ENCODE assay signal across 22 cellular contexts in genomic region chr5:92637247-92637646, GRCh38.
"Had no signal": no experiment of that assay in that cellular context is flagged by ENCODE, and none has a peak within 500 bp of the region (broad histone marks: within the 10 kb centered on the region; RNA-seq: fewer than 3 reads in every experiment).

No MANE protein-coding gene starts in this region.

- H3K27me3 Mint-ChIP-seq: central memory CD8-positive, alpha-beta T cell; memory B cell; natural killer cell treated with Interleukin-12 subunit alpha and Interleukin-12 subunit beta and Interleukin-15 and Interleukin-18, amount 100 ng/mL, for 72 hours; stimulated activated naive B cell treated with anti-CD40 and anti-IgM and Interleukin-4, amounts not matched to agents 10 μg/mL and 1 μg/mL and 100 μg/mL, for 72 hours; stimulated activated naive CD8-positive, alpha-beta T cell treated with anti-CD3 and anti-CD28 coated beads, Interleukin-15, amount 100 ng/mL, for 72 hours had no signal

- H3K9me3 Mint-ChIP-seq: mesothelial cell of epicardium; stimulated activated naive B cell treated with anti-CD40 and anti-IgM and Interleukin-4, amounts not matched to agents 10 μg/mL and 1 μg/mL and 100 μg/mL, for 72 hours; stimulated activated naive CD8-positive, alpha-beta T cell treated with anti-CD3 and anti-CD28 coated beads, Interleukin-15, amount 100 ng/mL, for 72 hours had no signal

- H3K9me3 ChIP-seq: gastroesophageal sphincter, left lung, lower lobe of right lung, thoracic aorta had no signal

- H3K27ac Mint-ChIP-seq: memory B cell; mesothelial cell of epicardium; natural killer cell treated with Interleukin-12 subunit alpha and Interleukin-12 subunit beta and Interleukin-15 and Interleukin-18, amount 100 ng/mL, for 72 hours; stimulated activated naive B cell treated with anti-CD40 and anti-IgM and Interleukin-4, amounts not matched to agents 10 μg/mL and 1 μg/mL and 100 μg/mL, for 72 hours; stimulated activated naive CD8-positive, alpha-beta T cell treated with anti-CD3 and anti-CD28 coated beads, Interleukin-15, amount 100 ng/mL, for 72 hours had no signal

- H3K4me3 ChIP-seq: dorsolateral prefrontal cortex, gastroesophageal sphincter, left lung, lower lobe of right lung, thoracic aorta had no signal

- H3K27me3 ChIP-seq: dorsolateral prefrontal cortex, gastroesophageal sphincter, left lung had no signal

- H3K36me3 Mint-ChIP-seq: memory B cell; mesothelial cell of epicardium; stimulated activated naive B cell treated with anti-CD40 and anti-IgM and Interleukin-4, amounts not matched to agents 10 μg/mL and 1 μg/mL and 100 μg/mL, for 72 hours had no signal

- H3K4me1 ChIP-seq: left lung had no signal

- DNase-seq: cortex of kidney; dorsolateral prefrontal cortex; effector CD8-positive, alpha-beta T cell; head of caudate nucleus; hippocampal formation; islet precursor cell; left lung; lower lobe of right lung; posterior cingulate gyrus; stimulated activated CD4-positive, alpha-beta T cell treated with anti-CD3 and anti-CD28 coated beads, Interleukin-2, amount 100 ng/mL, for 24 hours; stimulated activated CD4-positive, alpha-beta T cell treated with anti-CD3 and anti-CD28 coated beads, Interleukin-4, amount 100 ng/mL, for 4 hours; stimulated activated naive B cell treated with anti-CD40 and anti-IgM and Interleukin-4, amounts not matched to agents 10 μg/mL and 1 μg/mL and 100 μg/mL, for 72 hours; stimulated activated naive CD8-positive, alpha-beta T cell treated with anti-CD3 and anti-CD28 coated beads, Interleukin-15, amount 100 ng/mL, for 72 hours; trophoblast cell had no signal

- H3K27ac ChIP-seq: dorsolateral prefrontal cortex, gastroesophageal sphincter, left lung, lower lobe of right lung, thoracic aorta had no signal

- H3K4me3 Mint-ChIP-seq: central memory CD8-positive, alpha-beta T cell; memory B cell; mesothelial cell of epicardium; natural killer cell treated with Interleukin-12 subunit alpha and Interleukin-12 subunit beta and Interleukin-15 and Interleukin-18, amount 100 ng/mL, for 72 hours; stimulated activated naive B cell treated with anti-CD40 and anti-IgM and Interleukin-4, amounts not matched to agents 10 μg/mL and 1 μg/mL and 100 μg/mL, for 72 hours; stimulated activated naive CD8-positive, alpha-beta T cell treated with anti-CD3 and anti-CD28 coated beads, Interleukin-15, amount 100 ng/mL, for 72 hours had no signal

- H3K36me3 ChIP-seq: gastroesophageal sphincter, left lung, lower lobe of right lung, thoracic aorta had no signal

- ATAC-seq: esophagus mucosa; gastroesophageal sphincter; left lung; lower lobe of right lung; natural killer cell treated with Interleukin-12 subunit alpha and Interleukin-12 subunit beta and Interleukin-15 and Interleukin-18, amount 100 ng/mL, for 72 hours; sciatic nerve; stimulated activated naive B cell treated with anti-CD40 and anti-IgM and Interleukin-4, amounts not matched to agents 10 μg/mL and 1 μg/mL and 100 μg/mL, for 72 hours; stimulated activated naive CD8-positive, alpha-beta T cell treated with anti-CD3 and anti-CD28 coated beads, Interleukin-15, amount 100 ng/mL, for 72 hours had no signal

- H3K4me1 Mint-ChIP-seq: central memory CD8-positive, alpha-beta T cell; memory B cell; stimulated activated naive B cell treated with anti-CD40 and anti-IgM and Interleukin-4, amounts not matched to agents 10 μg/mL and 1 μg/mL and 100 μg/mL, for 72 hours; stimulated activated naive CD8-positive, alpha-beta T cell treated with anti-CD3 and anti-CD28 coated beads, Interleukin-15, amount 100 ng/mL, for 72 hours had no signal
